Comparison of ENCODE assay signal across 10 cellular contexts in genomic region chr3:142850395-142851023, GRCh38. TPM values are rescaled to one million over a fixed set of nuclear protein-coding genes. Genes with fewer than 3 reads are reported as not detected.
DNase-seq lines count a peak whose midpoint lies in the region; ATAC-seq, FAIRE-seq and TF ChIP-seq lines count a peak whose summit lies in the region.
"Had no signal": no experiment of that assay in that cellular context is flagged by ENCODE, and none has a peak within 500 bp of the region (broad histone marks: within the 10 kb centered on the region; RNA-seq: fewer than 3 reads in every experiment).

No MANE protein-coding gene starts in this region.

- intact Hi-C loops in pancreas (cut with DNase I): no loop called here

- no peaks in the 10 kb centered on the region for H3K36me3 ChIP-seq in pancreas
- H3K36me3 ChIP-seq: BLaER1 had no signal

- no peaks in the 10 kb centered on the region for H3K27me3 ChIP-seq in pancreas
- H3K27me3 ChIP-seq: BLaER1 had no signal

- ATAC-seq in pancreas (peak in 3 of 4 donors; percentile 43 to 79 (median 75)), HG02623 (IDR thresholded peaks at IDR 0.05; ENCODE audit: unreplicated experiment) (no peak)

- H3K4me3 ChIP-seq in cardiac fibroblast (replicated peaks in 1 of 2; ENCODE audit: low read depth in 2 of 2, low read length in 2 of 2) (no peak overlapping the region), pancreas (no peak overlapping the region)
- H3K4me3 ChIP-seq: BLaER1 had no signal

- no peak overlapping the region for H3K27ac ChIP-seq in pancreas
- H3K27ac ChIP-seq: BLaER1 had no signal

- FAIRE-seq in pancreas (lab: Jason Lieb, UNC): no peak

- DNase-seq in NCI-H510A treated with DMSO at 0.1 percent for 48 hours (lab: John Stamatoyannopoulos, UW) (peak; percentile 19), NCI-H510A (lab: John Stamatoyannopoulos, UW) (no peak), NCI-H1694 treated with DMSO at 0.1 percent for 48 hours (lab: John Stamatoyannopoulos, UW) (peak; percentile 94), cardiac fibroblast (ENCODE audit: low read depth in 2 of 2) (peak; percentile 88 to 97), pancreas (peak in 1 of 6 donors; percentile 19), epidermal melanocyte (ENCODE audit: insufficient read length, low spot score) (no peak), NAMALWA (ENCODE audit: low spot score) (no peak)
- DNase-seq: substantia nigra had no signal

- WGBS in pancreas, 2 donors: 76 to 93% methylated on average over 2 of the region's 2 CpGs

- TF ChIP-seq CTCF in cardiac fibroblast (IDR thresholded peaks at IDR 0.05; ENCODE audit: low read depth, low read length): no peak
- TF ChIP-seq CTCF in pancreas (IDR thresholded peaks at IDR 0.05): no peak

- H3K9me3 ChIP-seq in pancreas: no peaks in the 10 kb centered on the region
- H3K9me3 ChIP-seq: BLaER1 had no signal

- peaks cover 0 to 9% (median 0%) of the 10 kb centered on the region in 3 donors for H3K4me1 ChIP-seq in pancreas
- H3K4me1 ChIP-seq: BLaER1 had no signal

RNA-seq across cellular contexts. Expression of gene PCOLCE2, which starts 38.4 kb away (rescaled TPM):
- 1 to 10 TPM in 2 of 6 donors, under 1 TPM in 4; 0.23 to 2.3 (median 0.61) TPM for total RNA-seq in pancreas
- polyA plus RNA-seq in pancreas: 1 to 10 TPM in 1 of 2 donors, under 1 TPM in 1; 0.68 to 2.5 TPM

Comparison
In these comparisons a context has a peak if more than half of its experiments do, and no peak if none do; other contexts are left out.
1. DNase-seq: peak in NCI-H510A treated with DMSO at 0.1 percent for 48 hours (single experiment), NCI-H1694 treated with DMSO at 0.1 percent for 48 hours (single experiment) and cardiac fibroblast (2 of 2); none in NCI-H510A (single experiment), epidermal melanocyte (single experiment) and NAMALWA (single experiment).